In the genomic region with DNA sequence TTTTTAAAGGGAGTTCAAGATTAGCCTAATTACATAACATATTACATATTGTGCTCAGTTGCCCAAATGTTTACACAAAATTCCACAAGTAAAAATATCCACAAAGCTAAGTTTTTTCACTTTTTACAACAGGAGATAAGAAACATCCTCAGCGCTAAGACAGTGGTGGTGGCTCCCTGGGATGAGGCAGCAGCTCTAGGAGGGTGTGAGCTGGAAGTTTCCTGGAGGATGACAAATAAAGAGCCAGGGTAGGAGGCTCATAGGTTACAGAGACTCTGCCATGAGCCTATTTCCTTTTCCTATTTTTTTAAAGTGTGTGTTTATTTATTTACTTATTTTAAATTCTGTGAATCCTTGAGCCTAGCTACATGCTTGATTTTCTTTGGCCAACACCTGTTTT, we compare ENCODE assay signal across 20 cellular contexts.
"Had no signal": no experiment of that assay in that cellular context is flagged by ENCODE, and none has a peak within 500 bp of the region (broad histone marks: within the 10 kb centered on the region; RNA-seq: fewer than 3 reads in every experiment).

No MANE protein-coding gene starts in this region.

- H3K4me1 ChIP-seq: prostate gland, spleen, testis, tibial artery had no signal

- H3K4me3 ChIP-seq: esophagus squamous epithelium, lung, mucosa of descending colon, prostate gland, sigmoid colon, spleen, testis, tibial artery had no signal

- ATAC-seq: effector memory CD8-positive, alpha-beta T cell; left lobe of liver; mucosa of descending colon; natural killer cell treated with Interleukin-12 subunit alpha and Interleukin-12 subunit beta and Interleukin-15 and Interleukin-18, amount 100 ng/mL, for 72 hours; right cardiac atrium; stimulated activated memory B cell treated with anti-CD40 and anti-IgM and Interleukin-4, amounts not matched to agents 10 μg/mL and 1 μg/mL and 100 μg/mL, for 72 hours; stimulated activated naive CD8-positive, alpha-beta T cell treated with anti-CD3 and anti-CD28 coated beads, Interleukin-15, Interleukin-2, amounts not matched to agents 100 U/mL and 50 U/mL, for 24 hours had no signal

- DNase-seq: cortex of kidney; effector memory CD8-positive, alpha-beta T cell; erythroblast; esophagus squamous epithelium; kidney; mucosa of descending colon; naive B cell; right cardiac atrium; sigmoid colon; spleen; stimulated activated CD4-positive, alpha-beta T cell treated with anti-CD3 and anti-CD28 coated beads, Interleukin-4, amount 100 ng/mL, for 4 hours; stimulated activated naive CD8-positive, alpha-beta T cell treated with anti-CD3 and anti-CD28 coated beads, Interleukin-15, Interleukin-2, amounts not matched to agents 100 U/mL and 50 U/mL, for 24 hours; substantia nigra; testis; tibial artery had no signal

- H3K27me3 ChIP-seq: esophagus squamous epithelium, sigmoid colon, spleen, testis, tibial artery had no signal

- H3K27ac ChIP-seq: esophagus squamous epithelium, prostate gland, sigmoid colon, spleen, testis, tibial artery had no signal

- H3K9me3 ChIP-seq: esophagus squamous epithelium, mucosa of descending colon, prostate gland, sigmoid colon, spleen, testis, tibial artery had no signal

- H3K36me3 ChIP-seq: esophagus squamous epithelium, prostate gland, sigmoid colon, spleen, tibial artery had no signal
